Comparison of ENCODE assay signal across 23 cellular contexts in the genomic region with DNA sequence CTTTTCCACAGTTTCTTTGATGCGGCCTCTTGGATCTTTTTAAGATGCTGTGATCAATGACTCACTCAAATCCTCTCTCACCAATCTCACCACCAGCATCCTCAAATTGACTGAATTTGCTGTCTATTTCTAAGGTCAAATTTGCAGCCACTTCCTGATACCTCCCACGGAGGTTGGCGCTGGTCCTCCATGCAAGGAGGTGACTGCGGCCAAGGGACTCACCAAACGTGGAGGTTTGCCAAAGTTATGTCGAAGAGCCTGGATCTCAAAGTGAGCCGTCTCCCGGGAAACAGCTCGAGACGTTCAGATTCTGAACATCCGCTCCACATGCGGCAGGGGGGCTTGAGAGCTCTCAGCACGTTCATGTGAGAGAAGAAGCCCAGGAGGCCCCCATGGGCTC. TPM values are rescaled to one million over a fixed set of nuclear protein-coding genes. Genes with fewer than 3 reads are reported as not detected.
DNase-seq lines count a peak whose midpoint lies in the region; ATAC-seq and TF ChIP-seq lines count a peak whose summit lies in the region.
"Had no signal": no experiment of that assay in that cellular context is flagged by ENCODE, and none has a peak within 500 bp of the region (broad histone marks: within the 10 kb centered on the region; RNA-seq: fewer than 3 reads in every experiment).

No MANE protein-coding gene starts in this region.

- no peak overlapping the region for H3K4me3 Mint-ChIP-seq in Calu3 (ENCODE audit: low read depth, unreplicated experiment)
- no peak overlapping the region for H3K4me3 Mint-ChIP-seq in HFFc6
- H3K4me3 Mint-ChIP-seq: activated CD8-positive, alpha-beta memory T cell treated with anti-CD3 and anti-CD28 coated beads, Interleukin-2, amount 10 ng/mL, durations not matched to agents 7 days and 5 days had no signal

- H3K9me3 Mint-ChIP-seq in Calu3 (ENCODE audit: low read depth, unreplicated experiment) (no peaks in the 10 kb centered on the region), HFFc6 (no peaks in the 10 kb centered on the region)

- POLR2A ChIA-PET in A673 (lab: Charles Lee; ENCODE audit: low non-redundant PET), result no interaction called here

- H3K27me3 Mint-ChIP-seq in Calu3 (ENCODE audit: unreplicated experiment), result no peaks in the 10 kb centered on the region
- H3K27me3 Mint-ChIP-seq in HFFc6 (ENCODE audit: insufficient read depth), result peaks cover 1% of the 10 kb centered on the region
- H3K27me3 Mint-ChIP-seq: activated CD8-positive, alpha-beta memory T cell treated with anti-CD3 and anti-CD28 coated beads, Interleukin-2, amount 10 ng/mL, durations not matched to agents 7 days and 5 days had no signal

- CTCF ChIA-PET in Calu3 (lab: Charles Lee), result interaction anchor here (0.9 kb wide), 1 partner anchor 14 kb away, joined by 3 read pairs; no protein-coding TSS in a partner anchor
- CTCF ChIA-PET in A673 (lab: Charles Lee), result no interaction called here

- H3K4me1 ChIP-seq in A673 (ENCODE audit: insufficient read depth, low read length, poor library complexity, severe bottlenecking), result no peaks in the 10 kb centered on the region

- H3K9me3 ChIP-seq in A673 (ENCODE audit: low read depth, low read length, poor library complexity, severe bottlenecking), result no peaks in the 10 kb centered on the region
- H3K9me3 ChIP-seq: BE2C, testis had no signal

- H3K27ac Mint-ChIP-seq in Calu3 (ENCODE audit: unreplicated experiment) (peak overlapping the region; percentile 87), HFFc6 (no peak overlapping the region)
- H3K27ac Mint-ChIP-seq: activated CD8-positive, alpha-beta memory T cell treated with anti-CD3 and anti-CD28 coated beads, Interleukin-2, amount 10 ng/mL, durations not matched to agents 7 days and 5 days had no signal

- H3K36me3 ChIP-seq in A673 (ENCODE audit: insufficient read depth, low read length, poor library complexity, severe bottlenecking), result no peaks in the 10 kb centered on the region
- H3K36me3 ChIP-seq: BE2C had no signal

- H3K27ac ChIP-seq in A673 (ENCODE audit: low read depth, low read length, poor library complexity, severe bottlenecking), result no peak overlapping the region
- H3K27ac ChIP-seq: testis had no signal

- no peak for TF ChIP-seq CTCF in Calu3 (IDR thresholded peaks at IDR 0.05; ENCODE audit: unreplicated experiment)
- no peak for TF ChIP-seq CTCF in HFFc6 (IDR thresholded peaks at IDR 0.05)
- no peak for TF ChIP-seq CTCF in astrocyte of the spinal cord (IDR thresholded peaks at IDR 0.05; ENCODE audit: low read depth, low read length)
- TF ChIP-seq CTCF in A673 (conservative IDR thresholded peaks at IDR 0.05; ENCODE audit: low read depth, low read length), result no peak

- H3K4me1 Mint-ChIP-seq in Calu3 (ENCODE audit: low read depth, unreplicated experiment), result peaks cover 25% of the 10 kb centered on the region
- peaks cover 45% of the 10 kb centered on the region for H3K4me1 Mint-ChIP-seq in HFFc6 (ENCODE audit: low read depth)

- H3K4me3 ChIP-seq in astrocyte of the spinal cord (ENCODE audit: low read depth, low read length) (no peak overlapping the region), A673 (ENCODE audit: low read depth, low read length, poor library complexity, severe bottlenecking) (no peak overlapping the region)
- H3K4me3 ChIP-seq: lung, smooth muscle cell, testis had no signal

- in situ Hi-C loops in astrocyte of the spinal cord (cut with HindIII; ENCODE audit: low sequenced_read_pairs), result no loop called here

- peak; percentile 42 for DNase-seq in Calu3
- peak; percentile 19 for DNase-seq in HFFc6
- peak; percentile 74 for DNase-seq in astrocyte of the spinal cord (ENCODE audit: low read depth, low spot score)
- DNase-seq in mucosa of gallbladder (ENCODE audit: low spot score), result peak; percentile 79
- no peak for DNase-seq in stimulated activated naive CD8-positive, alpha-beta T cell treated with anti-CD3 and anti-CD28 coated beads, Interleukin-15, Interleukin-2, amounts not matched to agents 100 U/mL and 50 U/mL, for 24 hours
- DNase-seq in activated CD4-positive, alpha-beta T cell treated with anti-CD3 and anti-CD28 coated beads, Interleukin-2, amount 50 U/mL, for 1 hour, result no peak
- no peak for DNase-seq in DMS53 (lab: John Stamatoyannopoulos, UW)
- DNase-seq in A673 (ENCODE audit: low spot score), result no peak
- DNase-seq: activated CD4-positive, alpha-beta T cell treated with anti-CD3 and anti-CD28 coated beads for 1 hour; activated CD8-positive, alpha-beta memory T cell treated with anti-CD3 and anti-CD28 coated beads, Interleukin-2, amount 10 ng/mL, durations not matched to agents 7 days and 5 days; activated effector memory CD4-positive, alpha-beta T cell treated with Interleukin-2 at 50 U/mL for 16 hours; amniotic stem cell; BE2C; glutamatergic neuron; NCI-H1436; NCI-H2227 treated with DMSO at 0.1 percent for 48 hours; stimulated activated CD4-positive, alpha-beta T cell treated with anti-CD3 and anti-CD28 coated beads, Interleukin-4, amount 100 ng/mL, for 4 hours; stimulated activated CD8-positive, alpha-beta memory T cell treated with anti-CD3 and anti-CD28 coated beads, Interleukin-4, amount 100 ng/mL, for 48 hours; testis had no signal

- H3K27me3 ChIP-seq in A673 (replicated peaks; ENCODE audit: insufficient read depth, low read depth, low read length, poor library complexity), result no peaks in the 10 kb centered on the region
- H3K27me3 ChIP-seq: BE2C, testis had no signal

- peaks cover 16% of the 10 kb centered on the region for H3K36me3 Mint-ChIP-seq in Calu3 (ENCODE audit: insufficient read depth, unreplicated experiment)
- no peaks in the 10 kb centered on the region for H3K36me3 Mint-ChIP-seq in HFFc6 (ENCODE audit: low read depth)
- H3K36me3 Mint-ChIP-seq: activated CD8-positive, alpha-beta memory T cell treated with anti-CD3 and anti-CD28 coated beads, Interleukin-2, amount 10 ng/mL, durations not matched to agents 7 days and 5 days had no signal

- BruUV-seq in Calu3 (replicated peaks; lab: Mats Ljungman, UMichigan) (no TSS peak), A673 (replicated peaks; lab: Mats Ljungman, UMichigan) (no TSS peak)

- no peak for ATAC-seq in stimulated activated naive CD8-positive, alpha-beta T cell treated with anti-CD3 and anti-CD28 coated beads, Interleukin-15, Interleukin-2, amounts not matched to agents 100 U/mL and 50 U/mL, for 24 hours
- ATAC-seq: activated CD8-positive, alpha-beta memory T cell treated with anti-CD3 and anti-CD28 coated beads, Interleukin-2, amount 10 ng/mL, durations not matched to agents 7 days and 5 days; Right ventricle myocardium inferior had no signal

- intact Hi-C loops in Calu3 (cut with micrococcal nuclease; ENCODE audit: unreplicated experiment) (no loop called here), A673 (cut with micrococcal nuclease; ENCODE audit: unreplicated experiment) (no loop called here)

RNA-seq across cellular contexts. Expression of gene LGALS3BP, which starts 22.6 kb away (rescaled TPM):
- total RNA-seq in Calu3 (2022) (747 and 1,100 TPM in 2 replicates), mucosa of gallbladder (761 TPM), A673 (2021) (295 and 324 TPM in 2 replicates)
- 10 to 100 TPM; 31.1 to 46.4 (median 43.4) TPM for total RNA-seq in HFFc6 (2021; fragmentation: NEBNext Ultra II Directional; extraction: Animal tissue kit (Norgen Biotek cat#: 25700))

RNA-seq across cellular contexts. Expression of gene TIMP2, which starts 31.9 kb away (rescaled TPM):
- total RNA-seq in Calu3 (2022) (246 and 262 TPM in 2 replicates), mucosa of gallbladder (377 TPM), A673 (2021) (60.5 and 75.3 TPM in 2 replicates)
- total RNA-seq in HFFc6 (2021; fragmentation: NEBNext Ultra II Directional; extraction: Animal tissue kit (Norgen Biotek cat#: 25700)), result 100 to 1,000 TPM; 547 to 705 (median 601) TPM

RNA-seq across cellular contexts. Expression of gene CANT1, which starts 52.5 kb away (rescaled TPM):
- total RNA-seq in Calu3 (2022) (95.7 and 115 TPM in 2 replicates), mucosa of gallbladder (132 TPM), A673 (2021) (54.2 and 67.9 TPM in 2 replicates)
- 100 to 1,000 TPM in 2 of 6 experiments, 10 to 100 TPM in 4; 84.2 to 103 (median 92.4) TPM for total RNA-seq in HFFc6 (2021; fragmentation: NEBNext Ultra II Directional; extraction: Animal tissue kit (Norgen Biotek cat#: 25700))

RNA-seq across cellular contexts. Expression of gene CEP295NL, which starts 54.1 kb away (rescaled TPM):
- total RNA-seq in Calu3 (2022) (4.6 and 6.0 TPM in 2 replicates), mucosa of gallbladder (5.2 TPM), A673 (2021) (1.5 TPM in 2 replicates)
- total RNA-seq in HFFc6 (2021; fragmentation: NEBNext Ultra II Directional; extraction: Animal tissue kit (Norgen Biotek cat#: 25700)), result 1 to 10 TPM in 4 of 6 experiments, under 1 TPM in 2; 0.85 to 2.7 (median 1.6) TPM
- total RNA-seq: T-helper 2 cell treated with Interferon-gamma antibody and Interleukin-4, amounts not matched to agents 100 ng/mL and 5 ng/mL, for 36 hours had no signal

Comparison
In these comparisons a context has a peak if more than half of its experiments do, and no peak if none do; other contexts are left out.
1. DNase-seq: peak in Calu3 (single experiment), HFFc6 (single experiment), astrocyte of the spinal cord (single experiment) and mucosa of gallbladder (single experiment); none in stimulated activated naive CD8-positive, alpha-beta T cell treated with anti-CD3 and anti-CD28 coated beads, Interleukin-15, Interleukin-2, amounts not matched to agents 100 U/mL and 50 U/mL, for 24 hours (single experiment), activated CD4-positive, alpha-beta T cell treated with anti-CD3 and anti-CD28 coated beads, Interleukin-2, amount 50 U/mL, for 1 hour (single experiment), DMS53 (single experiment) and A673 (single experiment).